ENCODE assay signal across 8 cellular contexts in the genomic region with DNA sequence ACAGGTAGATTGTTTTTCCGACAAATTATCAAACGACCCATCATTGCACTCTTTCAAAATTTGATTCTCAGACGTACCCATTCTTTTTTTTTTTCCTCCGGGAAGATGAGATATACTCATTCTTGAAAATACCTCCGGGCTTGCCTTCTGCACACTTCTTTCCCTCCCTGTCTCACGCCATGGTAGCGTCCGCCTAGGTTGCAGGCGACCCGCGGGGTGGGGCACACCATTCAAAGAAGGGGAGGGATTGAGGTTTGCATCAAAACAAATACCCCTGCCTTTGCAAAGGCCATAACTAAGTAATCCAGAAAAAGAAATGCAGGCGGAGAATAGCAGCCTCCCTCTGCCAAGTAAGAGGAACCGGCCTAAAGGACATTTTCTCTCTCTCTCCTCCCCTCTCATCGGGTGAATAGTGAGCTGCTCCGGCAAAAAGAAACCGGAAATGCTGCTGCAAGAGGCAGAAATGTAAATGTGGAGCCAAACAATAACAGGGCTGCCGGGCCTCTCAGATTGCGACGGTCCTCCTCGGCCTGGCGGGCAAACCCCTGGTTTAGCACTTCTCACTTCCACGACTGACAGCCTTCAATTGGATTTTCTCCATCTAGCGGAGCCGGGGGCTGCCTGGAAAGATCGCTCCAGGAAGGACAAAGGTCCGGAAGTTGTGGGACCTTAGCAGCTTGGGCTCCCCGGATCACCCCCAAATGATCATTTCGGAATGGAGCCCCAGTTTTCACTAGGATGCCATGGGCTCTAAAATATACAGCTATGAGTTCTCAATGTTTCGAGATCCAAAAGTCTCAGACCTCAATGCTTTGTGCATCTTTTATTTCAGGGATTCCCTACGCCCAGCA. TPM values are rescaled to one million over a fixed set of nuclear protein-coding genes. Genes with fewer than 3 reads are reported as not detected.
DNase-seq lines count a peak whose midpoint lies in the region; ATAC-seq and TF ChIP-seq lines count a peak whose summit lies in the region.

No MANE protein-coding gene starts in this region.

- H3K27me3 ChIP-seq in H9 (ENCODE audit: insufficient read depth, low read length) (no peaks in the 10 kb centered on the region), MM.1S (replicated peaks; ENCODE audit: insufficient read depth, low read length) (no peaks in the 10 kb centered on the region), SJCRH30 (no peaks in the 10 kb centered on the region), thoracic aorta (replicated peaks; ENCODE audit: insufficient read depth) (no peaks in the 10 kb centered on the region)

- peak overlapping the region; percentile 100 for H3K27ac Mint-ChIP-seq in H9
- H3K27ac Mint-ChIP-seq in activated naive CD4-positive, alpha-beta T cell treated with anti-CD3 and anti-CD28 coated beads for 36 hours = peak overlapping the region; percentile 99
- peak overlapping the region; percentile 99 for H3K27ac Mint-ChIP-seq in osteocyte (ENCODE audit: unreplicated experiment)

- H3K27ac ChIP-seq in H9 (ENCODE audit: insufficient read length, low read depth, low read length) = peak overlapping the region; percentile 90
- peak overlapping the region; percentile 88 for H3K27ac ChIP-seq in MM.1S (ENCODE audit: low read length)
- H3K27ac ChIP-seq in SJCRH30 = peak overlapping the region; percentile 100
- peak overlapping the region; percentile 98 to 99 for H3K27ac ChIP-seq in thoracic aorta

- H3K9me3 ChIP-seq in H9 (ENCODE audit: control insufficient read depth, low read depth, low read length) (no peaks in the 10 kb centered on the region), MM.1S (replicated peaks; ENCODE audit: insufficient read depth, low read length) (no peaks in the 10 kb centered on the region), SJCRH30 (replicated peaks) (no peaks in the 10 kb centered on the region), thoracic aorta (no peaks in the 10 kb centered on the region)

- peak overlapping the region; percentile 86 for H3K56ac ChIP-seq in H9 (ENCODE audit: insufficient read length, low read depth, low read length)

- peak overlapping the region; percentile 94 to 97 for H3K4me3 Mint-ChIP-seq in H9
- H3K4me3 Mint-ChIP-seq in activated naive CD4-positive, alpha-beta T cell treated with anti-CD3 and anti-CD28 coated beads for 36 hours = peak overlapping the region; percentile 89
- peak overlapping the region; percentile 95 for H3K4me3 Mint-ChIP-seq in osteocyte (ENCODE audit: unreplicated experiment)

- H2BK20ac ChIP-seq in H9 (ENCODE audit: low read depth, low read length, poor library complexity, severe bottlenecking) = no peak overlapping the region

- no peak overlapping the region for H2BK12ac ChIP-seq in H9 (ENCODE audit: insufficient read length, low read depth, low read length)

- H2AK5ac ChIP-seq in H9 (ENCODE audit: insufficient read length, low read length) = no peak overlapping the region

- H3K4me2 ChIP-seq in H9 (ENCODE audit: insufficient read depth, insufficient read length, low read length) (peak overlapping the region; percentile 87), MM.1S (ENCODE audit: low read depth, low read length) (peak overlapping the region; percentile 87)

- H3K18ac ChIP-seq in H9 (ENCODE audit: insufficient read length, low read depth, low read length) = peak overlapping the region; percentile 98

- peak; percentile 20 for ATAC-seq in thoracic aorta (ENCODE audit: insufficient number of reproducible peaks, low FRiP score, low read depth)

- H3K79me2 ChIP-seq in H9 (ENCODE audit: insufficient read depth, low read length) = peaks cover 29% of the 10 kb centered on the region
- peaks cover 59% of the 10 kb centered on the region for H3K79me2 ChIP-seq in MM.1S (ENCODE audit: low read length)

- no peak overlapping the region; the same call in 1 of the 2 replicates for H2BK15ac ChIP-seq in H9 (ENCODE audit: low read depth, low read length)

- H3K4me1 ChIP-seq in H9 (ENCODE audit: insufficient read depth, low read length) = no peaks in the 10 kb centered on the region; the same call in 1 of the 2 replicates
- H3K4me1 ChIP-seq in MM.1S (ENCODE audit: low read length) = no peaks in the 10 kb centered on the region; the same call in 1 of the 2 replicates
- peaks cover 8% of the 10 kb centered on the region; the same call in 1 of the 2 replicates for H3K4me1 ChIP-seq in SJCRH30
- H3K4me1 ChIP-seq in thoracic aorta (ENCODE audit: control insufficient read depth in 1 of 2, low read depth in 2 of 2) = peaks cover 14 to 23% of the 10 kb centered on the region in 2 donors

- no peaks in the 10 kb centered on the region; the same call in 1 of the 2 replicates for H3K36me3 ChIP-seq in MM.1S (replicated peaks; ENCODE audit: insufficient read depth, low read length)
- H3K36me3 ChIP-seq in SJCRH30 = peaks cover 5% of the 10 kb centered on the region
- H3K36me3 ChIP-seq in thoracic aorta = no peaks in the 10 kb centered on the region

- no peaks in the 10 kb centered on the region for H3K9me2 ChIP-seq in MM.1S (replicated peaks; ENCODE audit: insufficient read depth, low read length)

- peaks cover 18% of the 10 kb centered on the region for H3F3A ChIP-seq in MM.1S (ENCODE audit: insufficient read depth, low read length)

- H4K20me1 ChIP-seq in H9 (ENCODE audit: control insufficient read depth, insufficient read depth, insufficient read length) = no peaks in the 10 kb centered on the region
- H4K20me1 ChIP-seq in MM.1S (ENCODE audit: insufficient read depth, low read length) = peaks cover 5% of the 10 kb centered on the region; the same call in 1 of the 2 replicates

- H4K5ac ChIP-seq in H9 (ENCODE audit: insufficient read length, low read depth, low read length) = peak overlapping the region; percentile 92

- peak overlapping the region; percentile 61 for H4K8ac ChIP-seq in H9 (replicated peaks; ENCODE audit: insufficient read length, low read depth, low read length)

- DNase-seq in ELF-1 (ENCODE audit: low read depth, low spot score) = peak; percentile 95
- peak; percentile 88 for DNase-seq in H9
- DNase-seq in MM.1S = peak; percentile 75
- peak; percentile 71 to 80 for DNase-seq in SJCRH30
- peak; percentile 86 for DNase-seq in activated naive CD4-positive, alpha-beta T cell treated with anti-CD3 and anti-CD28 coated beads for 36 hours
- peak; percentile 87 for DNase-seq in glomerular endothelial cell (ENCODE audit: extremely low read depth, low read depth, low spot score)
- peak; percentile 91 for DNase-seq in osteocyte (ENCODE audit: extremely low spot score, unreplicated experiment)
- peak; percentile 38 for DNase-seq in thoracic aorta (ENCODE audit: low spot score)

- H3K4me1 Mint-ChIP-seq in H9 (peaks cover 25 to 31% of the 10 kb centered on the region in 2 experiments), osteocyte (ENCODE audit: unreplicated experiment) (peaks cover 33% of the 10 kb centered on the region)
- peaks cover 35% of the 10 kb centered on the region for H3K4me1 Mint-ChIP-seq in activated naive CD4-positive, alpha-beta T cell treated with anti-CD3 and anti-CD28 coated beads for 36 hours (ENCODE audit: low read depth)

- no peak overlapping the region for H2AFZ ChIP-seq in H9 (ENCODE audit: low read length)
- no peak overlapping the region for H2AFZ ChIP-seq in MM.1S (ENCODE audit: low read length)

- no peaks in the 10 kb centered on the region; a peak in 1 of 5 replicates for H3K9me3 Mint-ChIP-seq in H9
- no peaks in the 10 kb centered on the region for H3K9me3 Mint-ChIP-seq in activated naive CD4-positive, alpha-beta T cell treated with anti-CD3 and anti-CD28 coated beads for 36 hours
- H3K9me3 Mint-ChIP-seq in osteocyte (ENCODE audit: unreplicated experiment) = no peaks in the 10 kb centered on the region

- H3K4me3 ChIP-seq in MM.1S (ENCODE audit: low read length) = peak overlapping the region; percentile 95
- H3K4me3 ChIP-seq in SJCRH30 = peak overlapping the region; percentile 94
- H3K4me3 ChIP-seq in thoracic aorta = peak overlapping the region; percentile 88

- H3K23ac ChIP-seq in H9 (ENCODE audit: insufficient read length, low read depth, low read length) = peak overlapping the region; percentile 37

- peak overlapping the region; percentile 87 for H2BK5ac ChIP-seq in H9 (ENCODE audit: insufficient read length, low read length)

- H3K36me3 Mint-ChIP-seq in H9 (ENCODE audit: insufficient read depth in 1 of 3, low read depth in 3 of 3) (peaks cover 18 to 40% (median 35%) of the 10 kb centered on the region in 3 experiments), osteocyte (ENCODE audit: unreplicated experiment) (no peaks in the 10 kb centered on the region)
- peaks cover 32% of the 10 kb centered on the region for H3K36me3 Mint-ChIP-seq in activated naive CD4-positive, alpha-beta T cell treated with anti-CD3 and anti-CD28 coated beads for 36 hours (ENCODE audit: low read depth)

- no peak for TF ChIP-seq CTCF in H9 (conservative IDR thresholded peaks at IDR 0.05)
- TF ChIP-seq CTCF in MM.1S (IDR thresholded peaks at IDR 0.05; ENCODE audit: low read length) = no peak
- no peak for TF ChIP-seq CTCF in osteocyte (IDR thresholded peaks at IDR 0.05)
- TF ChIP-seq CTCF in thoracic aorta (IDR thresholded peaks at IDR 0.05) = no peak

- H3K27me3 Mint-ChIP-seq in H9 (ENCODE audit: low read depth) = no peaks in the 10 kb centered on the region
- no peaks in the 10 kb centered on the region for H3K27me3 Mint-ChIP-seq in activated naive CD4-positive, alpha-beta T cell treated with anti-CD3 and anti-CD28 coated beads for 36 hours (ENCODE audit: low read depth)
- no peaks in the 10 kb centered on the region for H3K27me3 Mint-ChIP-seq in osteocyte (ENCODE audit: unreplicated experiment)

- H3K9ac ChIP-seq in H9 (ENCODE audit: extremely low read depth, insufficient read length, low read length) (peak overlapping the region; percentile 98), MM.1S (ENCODE audit: low read length) (peak overlapping the region; percentile 99)

- intact Hi-C loops in activated naive CD4-positive, alpha-beta T cell treated with anti-CD3 and anti-CD28 coated beads for 36 hours (cut with micrococcal nuclease) = loop anchor here (1.0 to 10.0 kb wide), 13 partner anchors 103 to 448 kb away; a partner anchor contains a TSS

- H3K4ac ChIP-seq in H9 (ENCODE audit: low read depth, low read length) = peak overlapping the region; percentile 69; the same call in 1 of the 2 replicates

- peaks cover 18% of the 10 kb centered on the region for H3K23me2 ChIP-seq in H9 (ENCODE audit: insufficient read length, low read depth, low read length, poor library complexity, severe bottlenecking)

- H4K91ac ChIP-seq in H9 (ENCODE audit: insufficient read length, low read depth, low read length) = peak overlapping the region; percentile 54

- H3K79me1 ChIP-seq in H9 (ENCODE audit: insufficient read depth, low read depth, low read length, poor library complexity, severe bottlenecking) = no peaks in the 10 kb centered on the region

- CTCF ChIA-PET in activated naive CD4-positive, alpha-beta T cell treated with anti-CD3 and anti-CD28 coated beads for 36 hours (lab: Charles Lee) = interaction anchor here (0.6 to 4.6 kb wide), 24 partner anchors 9 to 487 kb away, joined by 3 to 56 read pairs (median 5); a partner anchor contains a TSS

- H2BK120ac ChIP-seq in H9 (ENCODE audit: low read depth, low read length, poor library complexity, severe bottlenecking) = peak overlapping the region; percentile 87

- peak overlapping the region; percentile 96 for H3K14ac ChIP-seq in H9 (ENCODE audit: insufficient read depth, low read length)

- peak overlapping the region; percentile 87 for H3T11ph ChIP-seq in H9 (ENCODE audit: low read length)

- no CpG with 5 or more reads among the region's 30 CpGs for WGBS in H9 (ENCODE audit: extremely low coverage, insufficient read length, low lambda C conversion rate)

RNA-seq across cellular contexts. Expression of a gene that starts 0.8 kb away (rescaled TPM):
- total RNA-seq in H9 (2021) (163 and 164 TPM in 2 replicates), glomerular endothelial cell (87.9 and 94.8 TPM in 2 replicates), osteocyte (98.7 and 99.5 TPM in 2 replicates), thoracic aorta (10 to 100 TPM; 16.8 to 23.7 TPM)
- total RNA-seq in SJCRH30 (2014; rRNA removed; shearing (Covaris generic)) = 37.8 and 39.5 TPM in 2 replicates
- total RNA-seq in activated naive CD4-positive, alpha-beta T cell treated with anti-CD3 and anti-CD28 coated beads for 36 hours = 100 to 1,000 TPM; 148 to 149 TPM

RNA-seq across cellular contexts. Expression of a gene that starts 1.8 kb away (rescaled TPM):
- total RNA-seq in H9 (2021) = 27.0 and 29.8 TPM in 2 replicates
- 14.9 and 15.6 TPM in 2 replicates for total RNA-seq in SJCRH30 (2014; rRNA removed; shearing (Covaris generic))
- total RNA-seq in activated naive CD4-positive, alpha-beta T cell treated with anti-CD3 and anti-CD28 coated beads for 36 hours = 10 to 100 TPM; 13.7 to 14.7 TPM
- total RNA-seq in glomerular endothelial cell = 5.5 and 9.3 TPM in 2 replicates
- total RNA-seq in osteocyte = 11.8 and 13.4 TPM in 2 replicates
- total RNA-seq in thoracic aorta = 1 to 10 TPM; 2.9 to 3.4 TPM

RNA-seq across cellular contexts. Expression of a gene that starts 18.6 kb away (rescaled TPM):
- total RNA-seq in H9 (2021) (11.3 and 11.4 TPM in 2 replicates), glomerular endothelial cell (0.87 and 2.1 TPM in 2 replicates), osteocyte (12.3 and 12.7 TPM in 2 replicates), thoracic aorta (not detected)
- total RNA-seq in SJCRH30 (2014; rRNA removed; shearing (Covaris generic)) = 3.5 and 4.1 TPM in 2 replicates
- not detected for total RNA-seq in activated naive CD4-positive, alpha-beta T cell treated with anti-CD3 and anti-CD28 coated beads for 36 hours

RNA-seq across cellular contexts. Expression of a gene that starts 31.1 kb away (rescaled TPM):
- 0.15 and 0.22 TPM in 2 replicates for total RNA-seq in H9 (2021)
- total RNA-seq in SJCRH30 (2014; rRNA removed; shearing (Covaris generic)) = not detected in 2 replicates
- total RNA-seq in activated naive CD4-positive, alpha-beta T cell treated with anti-CD3 and anti-CD28 coated beads for 36 hours = not detected
- not detected in 2 replicates for total RNA-seq in glomerular endothelial cell
- total RNA-seq in osteocyte = 0.03 and 0.05 TPM in 2 replicates
- total RNA-seq in thoracic aorta = under 1 TPM in 1 of 2 donors, not detected in 1; under 0.01 TPM

RNA-seq across cellular contexts. Expression of a gene that starts 35.7 kb away (rescaled TPM):
- total RNA-seq in H9 (2021) = 15.4 and 16.2 TPM in 2 replicates
- 0.04 and 0.10 TPM in 2 replicates for total RNA-seq in SJCRH30 (2014; rRNA removed; shearing (Covaris generic))
- total RNA-seq in activated naive CD4-positive, alpha-beta T cell treated with anti-CD3 and anti-CD28 coated beads for 36 hours = under 1 TPM; 0.14 to 0.30 TPM
- total RNA-seq in glomerular endothelial cell = not detected in 2 replicates
- 2.4 and 3.0 TPM in 2 replicates for total RNA-seq in osteocyte
- 1 to 10 TPM; 1.1 to 1.4 TPM for total RNA-seq in thoracic aorta

Comparison
In these comparisons a context has a peak if more than half of its experiments do, and no peak if none do; other contexts are left out.
1. Peak in every context shown above with its lines: DNase-seq, ATAC-seq, H3K4me3 ChIP-seq and H3K27ac ChIP-seq.
2. DNase-seq: peak in every context shown above with its lines; median percentile 95 in ELF-1; 91 in osteocyte; 88 in H9; 87 in glomerular endothelial cell; 86 in activated naive CD4-positive, alpha-beta T cell treated with anti-CD3 and anti-CD28 coated beads for 36 hours; 76 in SJCRH30; 75 in MM.1S; 38 in thoracic aorta.